Comparison of ENCODE assay signal across 1 cellular context in the genomic region with DNA sequence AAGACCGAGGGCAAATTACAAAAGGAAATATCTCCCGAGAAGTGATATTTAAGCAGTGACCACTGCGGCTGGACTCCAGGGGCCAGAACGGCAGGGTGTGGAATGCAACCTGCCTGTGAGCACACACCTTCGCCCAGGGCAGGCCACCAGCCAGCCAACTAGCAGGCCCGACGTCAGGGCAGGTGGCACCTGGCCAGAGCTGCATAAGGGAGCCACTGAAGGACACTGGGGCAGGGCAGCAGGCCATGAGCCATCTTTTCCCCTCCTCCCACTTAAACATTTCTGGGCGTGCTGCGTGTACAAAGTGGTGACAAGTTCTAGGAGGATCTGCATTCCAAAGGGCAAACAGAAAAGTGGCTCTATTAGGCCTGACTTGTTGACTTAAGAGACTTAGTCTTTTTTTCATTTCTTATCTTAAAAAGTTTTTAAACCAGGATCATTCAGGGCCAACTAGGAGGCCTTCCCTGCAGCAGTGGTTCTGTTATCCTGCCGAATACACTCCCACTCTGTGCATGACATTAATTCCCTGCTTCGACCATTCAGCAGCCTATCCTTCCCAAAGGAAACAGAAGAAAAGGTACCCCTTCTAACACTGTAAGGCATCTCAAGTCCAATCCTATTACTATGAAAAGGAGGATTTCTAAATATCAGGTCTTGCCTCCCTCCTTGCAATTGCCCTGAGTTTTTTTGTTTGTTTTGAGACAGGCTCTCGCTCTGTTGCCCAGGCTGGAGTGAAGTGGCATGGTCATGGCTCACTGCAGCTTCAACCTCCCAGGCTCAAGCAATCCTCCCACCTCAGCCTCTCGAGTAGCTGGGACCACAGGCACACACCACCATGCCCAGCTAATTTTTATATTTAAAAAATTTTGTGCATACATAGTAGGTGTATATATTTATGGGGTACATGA.
TF ChIP-seq lines count a peak whose summit lies in the region.

No MANE protein-coding gene starts in this region.

TF ChIP-seq in HepG2, 621 proteins besides CTCF, POLR2A, EP300 and RAD21 (continued from another document):
- TF ChIP-seq, protein P1, sequence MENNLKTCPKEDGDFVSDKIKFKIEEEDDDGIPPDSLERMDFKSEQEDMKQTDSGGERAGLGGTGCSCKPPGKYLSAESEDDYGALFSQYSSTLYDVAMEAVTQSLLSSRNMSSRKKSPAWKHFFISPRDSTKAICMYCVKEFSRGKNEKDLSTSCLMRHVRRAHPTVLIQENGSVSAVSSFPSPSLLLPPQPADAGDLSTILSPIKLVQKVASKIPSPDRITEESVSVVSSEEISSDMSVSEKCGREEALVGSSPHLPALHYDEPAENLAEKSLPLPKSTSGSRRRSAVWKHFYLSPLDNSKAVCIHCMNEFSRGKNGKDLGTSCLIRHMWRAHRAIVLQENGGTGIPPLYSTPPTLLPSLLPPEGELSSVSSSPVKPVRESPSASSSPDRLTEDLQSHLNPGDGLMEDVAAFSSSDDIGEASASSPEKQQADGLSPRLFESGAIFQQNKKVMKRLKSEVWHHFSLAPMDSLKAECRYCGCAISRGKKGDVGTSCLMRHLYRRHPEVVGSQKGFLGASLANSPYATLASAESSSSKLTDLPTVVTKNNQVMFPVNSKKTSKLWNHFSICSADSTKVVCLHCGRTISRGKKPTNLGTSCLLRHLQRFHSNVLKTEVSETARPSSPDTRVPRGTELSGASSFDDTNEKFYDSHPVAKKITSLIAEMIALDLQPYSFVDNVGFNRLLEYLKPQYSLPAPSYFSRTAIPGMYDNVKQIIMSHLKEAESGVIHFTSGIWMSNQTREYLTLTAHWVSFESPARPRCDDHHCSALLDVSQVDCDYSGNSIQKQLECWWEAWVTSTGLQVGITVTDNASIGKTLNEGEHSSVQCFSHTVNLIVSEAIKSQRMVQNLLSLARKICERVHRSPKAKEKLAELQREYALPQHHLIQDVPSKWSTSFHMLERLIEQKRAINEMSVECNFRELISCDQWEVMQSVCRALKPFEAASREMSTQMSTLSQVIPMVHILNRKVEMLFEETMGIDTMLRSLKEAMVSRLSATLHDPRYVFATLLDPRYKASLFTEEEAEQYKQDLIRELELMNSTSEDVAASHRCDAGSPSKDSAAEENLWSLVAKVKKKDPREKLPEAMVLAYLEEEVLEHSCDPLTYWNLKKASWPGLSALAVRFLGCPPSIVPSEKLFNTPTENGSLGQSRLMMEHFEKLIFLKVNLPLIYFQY (CRISPR knock-in tag; IDR thresholded peaks at IDR 0.05; ENCODE audit: borderline replicate concordance), result no peak
- TF ChIP-seq ZNF670 (CRISPR knock-in tag; IDR thresholded peaks at IDR 0.05; ENCODE audit: borderline replicate concordance), result no peak
- peak; percentile 73; the same call in 1 of the 2 replicates for TF ChIP-seq SP5 (CRISPR knock-in tag; IDR thresholded peaks at IDR 0.05; ENCODE audit: borderline replicate concordance, low read depth)
- TF ChIP-seq FOXP1 (IDR thresholded peaks at IDR 0.05), result no peak
- peak; percentile 64 for TF ChIP-seq FOXP1 (CRISPR knock-in tag; IDR thresholded peaks at IDR 0.05)
- TF ChIP-seq NKX3-1 (CRISPR knock-in tag; IDR thresholded peaks at IDR 0.05), result no peak
- peak; percentile 35; the same call in 1 of the 2 replicates for TF ChIP-seq AKAP8 (CRISPR knock-in tag; IDR thresholded peaks at IDR 0.05)
- no peak for TF ChIP-seq PRPF4 (IDR thresholded peaks at IDR 0.05; ENCODE audit: low read depth, low read length, poor library complexity, severe bottlenecking)
- TF ChIP-seq ZNF780A (CRISPR knock-in tag; IDR thresholded peaks at IDR 0.05), result no peak
- TF ChIP-seq TOPORS (CRISPR knock-in tag; IDR thresholded peaks at IDR 0.05), result peak; percentile 42; the same call in 1 of the 2 replicates
- no peak for TF ChIP-seq ZNF253 (CRISPR knock-in tag; IDR thresholded peaks at IDR 0.05; ENCODE audit: borderline replicate concordance)
- TF ChIP-seq, protein P2, sequence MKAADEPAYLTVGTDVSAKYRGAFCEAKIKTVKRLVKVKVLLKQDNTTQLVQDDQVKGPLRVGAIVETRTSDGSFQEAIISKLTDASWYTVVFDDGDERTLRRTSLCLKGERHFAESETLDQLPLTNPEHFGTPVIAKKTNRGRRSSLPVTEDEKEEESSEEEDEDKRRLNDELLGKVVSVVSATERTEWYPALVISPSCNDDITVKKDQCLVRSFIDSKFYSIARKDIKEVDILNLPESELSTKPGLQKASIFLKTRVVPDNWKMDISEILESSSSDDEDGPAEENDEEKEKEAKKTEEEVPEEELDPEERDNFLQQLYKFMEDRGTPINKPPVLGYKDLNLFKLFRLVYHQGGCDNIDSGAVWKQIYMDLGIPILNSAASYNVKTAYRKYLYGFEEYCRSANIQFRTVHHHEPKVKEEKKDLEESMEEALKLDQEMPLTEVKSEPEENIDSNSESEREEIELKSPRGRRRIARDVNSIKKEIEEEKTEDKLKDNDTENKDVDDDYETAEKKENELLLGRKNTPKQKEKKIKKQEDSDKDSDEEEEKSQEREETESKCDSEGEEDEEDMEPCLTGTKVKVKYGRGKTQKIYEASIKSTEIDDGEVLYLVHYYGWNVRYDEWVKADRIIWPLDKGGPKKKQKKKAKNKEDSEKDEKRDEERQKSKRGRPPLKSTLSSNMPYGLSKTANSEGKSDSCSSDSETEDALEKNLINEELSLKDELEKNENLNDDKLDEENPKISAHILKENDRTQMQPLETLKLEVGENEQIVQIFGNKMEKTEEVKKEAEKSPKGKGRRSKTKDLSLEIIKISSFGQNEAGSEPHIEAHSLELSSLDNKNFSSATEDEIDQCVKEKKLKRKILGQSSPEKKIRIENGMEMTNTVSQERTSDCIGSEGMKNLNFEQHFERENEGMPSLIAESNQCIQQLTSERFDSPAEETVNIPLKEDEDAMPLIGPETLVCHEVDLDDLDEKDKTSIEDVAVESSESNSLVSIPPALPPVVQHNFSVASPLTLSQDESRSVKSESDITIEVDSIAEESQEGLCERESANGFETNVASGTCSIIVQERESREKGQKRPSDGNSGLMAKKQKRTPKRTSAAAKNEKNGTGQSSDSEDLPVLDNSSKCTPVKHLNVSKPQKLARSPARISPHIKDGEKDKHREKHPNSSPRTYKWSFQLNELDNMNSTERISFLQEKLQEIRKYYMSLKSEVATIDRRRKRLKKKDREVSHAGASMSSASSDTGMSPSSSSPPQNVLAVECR (CRISPR knock-in tag; IDR thresholded peaks at IDR 0.05; ENCODE audit: borderline replicate concordance), result peak; percentile 64; the same call in 1 of the 2 replicates
